In genomic region chr7:106598663-106599342, GRCh38 we compare ENCODE assay signal across 8 cellular contexts.
DNase-seq lines count a peak whose midpoint lies in the region; ATAC-seq and TF ChIP-seq lines count a peak whose summit lies in the region.

No MANE protein-coding gene starts in this region.

- H3K4me1 Mint-ChIP-seq in activated T-cell treated with anti-CD3 and anti-CD28 coated beads, Interleukin-2, amount 50 U/mL, for 72 hours (ENCODE audit: low read depth), result peaks cover 7% of the 10 kb centered on the region

- H3K9me3 ChIP-seq in HUES6 (ENCODE audit: control insufficient read depth, insufficient read depth, low read depth, low read length) (no peaks in the 10 kb centered on the region), PC-9 (ENCODE audit: insufficient read depth, low read depth) (no peaks in the 10 kb centered on the region), neuronal stem cell (replicated peaks in 1 of 2; ENCODE audit: control insufficient read depth in 2 of 2, insufficient read depth in 1 of 2, low read depth in 1 of 2, low read length in 2 of 2) (no peaks in the 10 kb centered on the region), testis (no peaks in the 10 kb centered on the region)

- H3K36me3 Mint-ChIP-seq in activated T-cell treated with anti-CD3 and anti-CD28 coated beads, Interleukin-2, amount 50 U/mL, for 72 hours (ENCODE audit: insufficient read depth in 2 of 2), result no peaks in the 10 kb centered on the region

- H2BK120ac ChIP-seq in neuronal stem cell (ENCODE audit: low read depth, low read length), result no peak overlapping the region

- no peaks in the 10 kb centered on the region for H3K27me3 ChIP-seq in HUES6 (ENCODE audit: control insufficient read depth, insufficient read depth, low read length)
- no peaks in the 10 kb centered on the region for H3K27me3 ChIP-seq in PC-9 (ENCODE audit: insufficient read depth, low read depth)
- peaks cover 0 to 10% (median 0%) of the 10 kb centered on the region in 3 experiments for H3K27me3 ChIP-seq in neuronal stem cell (ENCODE audit: control insufficient read depth in 3 of 3, insufficient read depth in 3 of 3, low read depth in 1 of 3, low read length in 3 of 3)
- H3K27me3 ChIP-seq in testis, result no peaks in the 10 kb centered on the region

- H3K36me3 ChIP-seq in HUES6 (ENCODE audit: control insufficient read depth, insufficient read depth, low read length) (no peaks in the 10 kb centered on the region), PC-9 (ENCODE audit: low read depth) (no peaks in the 10 kb centered on the region), neuronal stem cell (replicated peaks in 1 of 2; ENCODE audit: control insufficient read depth in 2 of 2, insufficient read depth in 2 of 2, low read length in 2 of 2) (no peaks in the 10 kb centered on the region), testis (ENCODE audit: low read depth, missing control alignments) (no peaks in the 10 kb centered on the region)

- H3K27me3 Mint-ChIP-seq in activated T-cell treated with anti-CD3 and anti-CD28 coated beads, Interleukin-2, amount 50 U/mL, for 72 hours (ENCODE audit: low read depth), result no peaks in the 10 kb centered on the region

- H3K4me1 ChIP-seq in HUES6 (ENCODE audit: control insufficient read depth, insufficient read depth, low read length) (no peaks in the 10 kb centered on the region; the same call in 1 of the 2 replicates), PC-9 (replicated peaks; ENCODE audit: insufficient read depth) (no peaks in the 10 kb centered on the region; the same call in 1 of the 2 replicates), neuronal stem cell (ENCODE audit: control insufficient read depth in 2 of 2, insufficient read depth in 1 of 2, low read depth in 1 of 2, low read length in 2 of 2) (no peaks in the 10 kb centered on the region), testis (no peaks in the 10 kb centered on the region)

- H3K79me2 ChIP-seq in PC-9 (ENCODE audit: low read depth), result no peaks in the 10 kb centered on the region

- no peaks in the 10 kb centered on the region for H3K79me1 ChIP-seq in neuronal stem cell (ENCODE audit: low read depth, low read length)

- H2AK5ac ChIP-seq in neuronal stem cell (ENCODE audit: low read depth, low read length), result no peak overlapping the region

- no peak overlapping the region for H3K14ac ChIP-seq in neuronal stem cell (ENCODE audit: low read length)

- H4K20me1 ChIP-seq in PC-9 (ENCODE audit: insufficient read depth), result no peaks in the 10 kb centered on the region

- no peak overlapping the region for H4K91ac ChIP-seq in neuronal stem cell (ENCODE audit: low read depth, low read length, poor library complexity)

- WGBS in neuronal stem cell (ENCODE audit: extremely low coverage in 2 of 2, insufficient read length in 2 of 2, insufficient replicate concordance in 1 of 2), 2 donors, result no CpG with 5 or more reads among the region's 6 CpGs
- WGBS in testis, 2 donors, result 5 to 9% methylated on average over 6 of the region's 6 CpGs

- no peak overlapping the region for H3K4ac ChIP-seq in neuronal stem cell (ENCODE audit: low read length)

- H3K4me3 ChIP-seq in HUES6 (ENCODE audit: low read depth, low read length) (peak overlapping the region; percentile 49), PC-9 (peak overlapping the region; percentile 45; the same call in 1 of the 2 replicates), neuronal stem cell (ENCODE audit: low read length in 2 of 2) (peak overlapping the region; percentile 15 to 22), testis (peak overlapping the region; percentile 20 to 45)

- H2AFZ ChIP-seq in PC-9 (peak overlapping the region; percentile 77), neuronal stem cell (ENCODE audit: low read length) (peak overlapping the region; percentile 86)

- TF ChIP-seq POLR2A in testis (IDR thresholded peaks at IDR 0.05), result no peak

- H4K8ac ChIP-seq in neuronal stem cell (ENCODE audit: low read depth, low read length), result peak overlapping the region; percentile 88

- H3K4me3 Mint-ChIP-seq in activated T-cell treated with anti-CD3 and anti-CD28 coated beads, Interleukin-2, amount 50 U/mL, for 72 hours, result peak overlapping the region; percentile 23 to 49

- no peak overlapping the region for H3K27ac Mint-ChIP-seq in activated T-cell treated with anti-CD3 and anti-CD28 coated beads, Interleukin-2, amount 50 U/mL, for 72 hours

- no peak overlapping the region for H3K18ac ChIP-seq in neuronal stem cell (ENCODE audit: low read length)

- no peaks in the 10 kb centered on the region for H3K9me3 Mint-ChIP-seq in activated T-cell treated with anti-CD3 and anti-CD28 coated beads, Interleukin-2, amount 50 U/mL, for 72 hours

- H3K27ac ChIP-seq in HUES6 (ENCODE audit: low read depth, low read length) (no peak overlapping the region), PC-9 (no peak overlapping the region), neuronal stem cell (replicated peaks; ENCODE audit: low read length) (no peak overlapping the region), testis (no peak overlapping the region)

- CTCF ChIA-PET in PC-9 (lab: Charles Lee), result interaction anchor here (0.9 kb wide), 1 partner anchor 61 kb away, joined by 4 read pairs; no protein-coding TSS in a partner anchor

- no peak overlapping the region for H2BK15ac ChIP-seq in neuronal stem cell (ENCODE audit: low read length)

- no peaks in the 10 kb centered on the region for H3K9me2 ChIP-seq in PC-9 (ENCODE audit: insufficient read depth)

- H3K9ac ChIP-seq in HUES6 (ENCODE audit: low read length) (no peak overlapping the region), neuronal stem cell (ENCODE audit: low read depth, low read length, poor library complexity) (no peak overlapping the region)

- BruUV-seq in PC-9 (replicated peaks; lab: Mats Ljungman, UMichigan), result no TSS peak

- ATAC-seq in GM21529 (IDR thresholded peaks at IDR 0.05; ENCODE audit: unreplicated experiment), result peak; percentile 99
- ATAC-seq in activated T-cell treated with anti-CD3 and anti-CD28 coated beads, Interleukin-2, amount 50 U/mL, for 72 hours (replicated peaks in 1 of 2), result peak; percentile 99 to 100

- no peak for TF ChIP-seq CTCF in PC-9 (conservative IDR thresholded peaks at IDR 0.05)
- no peak for TF ChIP-seq CTCF in testis (IDR thresholded peaks at IDR 0.05)

- no peak overlapping the region for H3K23ac ChIP-seq in neuronal stem cell (ENCODE audit: low read depth, low read length, poor library complexity)

- H3F3A ChIP-seq in PC-9 (ENCODE audit: insufficient read depth, low read depth), result no peaks in the 10 kb centered on the region

- no peak overlapping the region for H2BK5ac ChIP-seq in neuronal stem cell (ENCODE audit: low read length)

- H2BK12ac ChIP-seq in neuronal stem cell (ENCODE audit: low read length), result no peak overlapping the region

- H3K4me2 ChIP-seq in PC-9, result peak overlapping the region; percentile 71
- H3K4me2 ChIP-seq in neuronal stem cell (ENCODE audit: insufficient read depth, low read length, poor library complexity, severe bottlenecking), result peak overlapping the region; percentile 51

- DNase-seq in D341Med (ENCODE audit: low spot score) (peak; percentile 57), PC-9 (peak; percentile 40 to 50), fibroblast of the conjunctiva (ENCODE audit: low read depth) (peak; percentile 43), neuronal stem cell (ENCODE audit: low spot score) (peak; percentile 51), testis (peak; percentile 88)
- peak; percentile 72 to 73 for DNase-seq in activated T-cell treated with anti-CD3 and anti-CD28 coated beads, Interleukin-2, amount 50 U/mL, for 72 hours

- intact Hi-C loops in PC-9 (cut with micrococcal nuclease; ENCODE audit: unreplicated experiment), result no loop called here
- intact Hi-C loops in testis (cut with DNase I; ENCODE audit: low total_unique reads), result no loop called here

- POLR2A ChIA-PET in PC-9 (lab: Charles Lee; ENCODE audit: unreplicated experiment), result interaction anchor here (0.7 kb wide), 1 partner anchor 177 kb away, joined by 3 read pairs; no protein-coding TSS in a partner anchor
